32 cellular contexts compared by ENCODE assay signal in genomic region chr15:69943637-69944036, GRCh38.
"Had no signal": no experiment of that assay in that cellular context is flagged by ENCODE, and none has a peak within 500 bp of the region (broad histone marks: within the 10 kb centered on the region; RNA-seq: fewer than 3 reads in every experiment).

No MANE protein-coding gene starts in this region.

- DNase-seq: activated effector memory CD4-positive, alpha-beta T cell treated with anti-CD3 and anti-CD28 coated beads, Interleukin-2, amount 50 U/mL, for 16 hours; activated effector memory CD4-positive, alpha-beta T cell treated with Interleukin-2 at 50 U/mL for 16 hours; activated gamma-delta T cell; activated gamma-delta T cell treated with Interleukin-2 at 50 U/mL for 16 hours; activated naive CD4-positive, alpha-beta T cell; activated naive CD4-positive, alpha-beta T cell treated with anti-CD3 and anti-CD28 coated beads for 36 hours; activated naive CD4-positive, alpha-beta T cell treated with anti-CD3 and anti-CD28 coated beads, Interleukin-2, amount 10 ng/mL, durations not matched to agents 7 days and 5 days; activated naive CD4-positive, alpha-beta T cell treated with anti-CD3 and anti-CD28 coated beads, Interleukin-2, amount 50 U/mL, for 16 hours; activated naive CD4-positive, alpha-beta T cell treated with Interleukin-2 at 50 U/mL for 16 hours; activated naive CD8-positive, alpha-beta T cell treated with anti-CD3 and anti-CD28 coated beads for 36 hours; activated naive CD8-positive, alpha-beta T cell treated with anti-CD3 and anti-CD28 coated beads, Interleukin-2, amount 10 ng/mL, durations not matched to agents 7 days and 5 days; activated naive CD8-positive, alpha-beta T cell treated with anti-CD3 and anti-CD28 coated beads, Interleukin-2, amount 50 U/mL, for 24 hours; activated T-cell treated with anti-CD3 and anti-CD28 coated beads, Interleukin-2, amount 50 U/mL, for 24 hours; activated T-cell treated with anti-CD3 and anti-CD28 coated beads, Interleukin-2, amount 50 U/mL, for 4 hours; activated T-cell treated with anti-CD3 and anti-CD28 coated beads, Interleukin-2, amount 50 U/mL, for 48 hours; activated T-cell treated with anti-CD3 and anti-CD28 coated beads, Interleukin-2, amount 50 U/mL, for 72 hours; adrenal gland; amniotic stem cell; anterior cingulate cortex; aorta; body of pancreas; brain microvascular endothelial cell; caudate nucleus; central memory CD4-positive, alpha-beta T cell; cerebellar nuclear complex had no signal

- H3K4me1 ChIP-seq: adrenal gland, ascending aorta, body of pancreas, breast epithelium had no signal

- FAIRE-seq: astrocyte, bronchial epithelial cell had no signal

- ATAC-seq: activated naive CD4-positive, alpha-beta T cell treated with anti-CD3 and anti-CD28 coated beads, Interleukin-2, amount 50 U/mL, for 72 hours; activated naive CD8-positive, alpha-beta T cell treated with anti-CD3 and anti-CD28 coated beads, Interleukin-2, amount 50 U/mL, for 24 hours; activated T-cell treated with anti-CD3 and anti-CD28 coated beads, Interleukin-2, amount 50 U/mL, for 4 hours; activated T-cell treated with anti-CD3 and anti-CD28 coated beads, Interleukin-2, amount 50 U/mL, for 72 hours; activated T-helper 17 cell treated with anti-CD3 and anti-CD28 coated beads, Interleukin-2, amount 50 U/mL, for 72 hours; body of pancreas had no signal

- H3K27ac ChIP-seq: adrenal gland, ascending aorta, body of pancreas, brain microvascular endothelial cell, breast epithelium, cardiac muscle cell had no signal

- H3K36me3 ChIP-seq: adrenal gland, ascending aorta, brain microvascular endothelial cell, breast epithelium, cardiac muscle cell had no signal

- H3K27me3 ChIP-seq: adrenal gland, ascending aorta, body of pancreas, breast epithelium had no signal

- H3K4me3 ChIP-seq: adrenal gland, ascending aorta, body of pancreas, breast epithelium, cardiac muscle cell had no signal

- H3K9me3 ChIP-seq: adrenal gland, ascending aorta, body of pancreas, breast epithelium had no signal
